Comparison of ENCODE assay signal across 23 cellular contexts in genomic region chr6:162705736-162706135, GRCh38. TPM values are rescaled to one million over a fixed set of nuclear protein-coding genes. Genes with fewer than 3 reads are reported as not detected.
DNase-seq lines count a peak whose midpoint lies in the region; ATAC-seq and TF ChIP-seq lines count a peak whose summit lies in the region.
"Had no signal": no experiment of that assay in that cellular context is flagged by ENCODE, and none has a peak within 500 bp of the region (broad histone marks: within the 10 kb centered on the region; RNA-seq: fewer than 3 reads in every experiment).

No MANE protein-coding gene starts in this region.

- H3K27me3 ChIP-seq in BE2C (no peaks in the 10 kb centered on the region), colonic mucosa (no peaks in the 10 kb centered on the region)
- H3K27me3 ChIP-seq: suprapubic skin had no signal

- H3K4me1 ChIP-seq in BE2C = peaks cover 10% of the 10 kb centered on the region
- H3K4me1 ChIP-seq in HEK293 (ENCODE audit: control insufficient read depth, insufficient read depth, low read length) = no peaks in the 10 kb centered on the region
- H3K4me1 ChIP-seq in colonic mucosa = no peaks in the 10 kb centered on the region

- H3K36me3 Mint-ChIP-seq in nephron (ENCODE audit: low read depth) (no peaks in the 10 kb centered on the region), mesothelial cell of epicardium (no peaks in the 10 kb centered on the region)
- H3K36me3 Mint-ChIP-seq: activated naive CD4-positive, alpha-beta T cell treated with anti-CD3 and anti-CD28 coated beads, Interleukin-2, amount 50 U/mL, for 24 hours; stimulated activated effector memory CD8-positive, alpha-beta T cell treated with anti-CD3 and anti-CD28 coated beads, Interleukin-12 subunit alpha, Interleukin-12 subunit beta, amount 100 ng/mL, for 72 hours had no signal

- H3K27me3 Mint-ChIP-seq in nephron (ENCODE audit: low read depth) = peaks cover 4% of the 10 kb centered on the region
- H3K27me3 Mint-ChIP-seq in mesothelial cell of epicardium (ENCODE audit: low read depth) = no peaks in the 10 kb centered on the region
- H3K27me3 Mint-ChIP-seq: activated naive CD4-positive, alpha-beta T cell treated with anti-CD3 and anti-CD28 coated beads, Interleukin-2, amount 50 U/mL, for 24 hours had no signal

- no peaks in the 10 kb centered on the region for H3K9me3 ChIP-seq in BE2C
- no peaks in the 10 kb centered on the region for H3K9me3 ChIP-seq in HEK293 (ENCODE audit: control insufficient read depth, insufficient read depth, low read depth, low read length)
- H3K9me3 ChIP-seq in colonic mucosa = no peaks in the 10 kb centered on the region
- H3K9me3 ChIP-seq: SK-N-SH, suprapubic skin had no signal

- H3K27ac Mint-ChIP-seq in nephron (peak overlapping the region in 2 of 3 experiments; percentile 62 to 92), mesothelial cell of epicardium (no peak overlapping the region)
- H3K27ac Mint-ChIP-seq: activated naive CD4-positive, alpha-beta T cell treated with anti-CD3 and anti-CD28 coated beads, Interleukin-2, amount 50 U/mL, for 24 hours; stimulated activated effector memory CD8-positive, alpha-beta T cell treated with anti-CD3 and anti-CD28 coated beads, Interleukin-12 subunit alpha, Interleukin-12 subunit beta, amount 100 ng/mL, for 72 hours had no signal

- H3K4me1 Mint-ChIP-seq in nephron = peaks cover 12% of the 10 kb centered on the region
- peaks cover 15% of the 10 kb centered on the region for H3K4me1 Mint-ChIP-seq in mesothelial cell of epicardium
- H3K4me1 Mint-ChIP-seq: stimulated activated effector memory CD8-positive, alpha-beta T cell treated with anti-CD3 and anti-CD28 coated beads, Interleukin-12 subunit alpha, Interleukin-12 subunit beta, amount 100 ng/mL, for 72 hours had no signal

- H3K9me3 Mint-ChIP-seq in nephron = no peaks in the 10 kb centered on the region
- no peaks in the 10 kb centered on the region for H3K9me3 Mint-ChIP-seq in mesothelial cell of epicardium
- H3K9me3 Mint-ChIP-seq: activated naive CD4-positive, alpha-beta T cell treated with anti-CD3 and anti-CD28 coated beads, Interleukin-2, amount 50 U/mL, for 24 hours; stimulated activated effector memory CD8-positive, alpha-beta T cell treated with anti-CD3 and anti-CD28 coated beads, Interleukin-12 subunit alpha, Interleukin-12 subunit beta, amount 100 ng/mL, for 72 hours had no signal

- H3K27ac ChIP-seq in HEK293 (ENCODE audit: extremely low read depth, low read depth, low read length) (no peak overlapping the region), colonic mucosa (no peak overlapping the region)
- H3K27ac ChIP-seq: RWPE1, suprapubic skin had no signal

- H3K9ac ChIP-seq in colonic mucosa (ENCODE audit: low read depth in 2 of 2, low read length in 2 of 2) = no peak overlapping the region
- H3K9ac ChIP-seq: SK-N-SH had no signal

- CTCF ChIA-PET in HEK293 (lab: Yijun Ruan, JAX) = interaction anchor here (0.6 kb wide), 1 partner anchor 394 kb away, joined by 3 read pairs; no protein-coding TSS in a partner anchor

- intact Hi-C loops in colonic mucosa (cut with DNase I) = no loop called here

- H3K4me3 ChIP-seq in BE2C (ENCODE audit: low read depth, low read length) = peak overlapping the region; percentile 2; the same call in 1 of the 2 replicates
- no peak overlapping the region for H3K4me3 ChIP-seq in HEK293 (ENCODE audit: low read depth, low read length)
- H3K4me3 ChIP-seq in colonic mucosa = no peak overlapping the region
- H3K4me3 ChIP-seq: suprapubic skin had no signal

- POLR2A ChIA-PET in HEK293 (lab: Yijun Ruan, JAX) = interaction anchor here (0.6 kb wide), 1 partner anchor 22 kb away, joined by 3 read pairs; the partner anchor contains the start of genes PACRG and PRKN

- H3K36me3 ChIP-seq in BE2C (no peaks in the 10 kb centered on the region), HEK293 (ENCODE audit: control insufficient read depth in 2 of 2, insufficient read depth in 1 of 2, low read length in 2 of 2) (no peaks in the 10 kb centered on the region), colonic mucosa (no peaks in the 10 kb centered on the region)
- H3K36me3 ChIP-seq: suprapubic skin had no signal

- TF ChIP-seq CTCF in BE2C (IDR thresholded peaks at IDR 0.05; ENCODE audit: low read depth, low read length) = no peak
- TF ChIP-seq CTCF in HEK293 (tag by site-specific recombination; IDR thresholded peaks at IDR 0.05) = no peak
- TF ChIP-seq CTCF in nephron (IDR thresholded peaks at IDR 0.05; ENCODE audit: unreplicated experiment in 3 of 3) = no peak
- no peak for TF ChIP-seq CTCF in mesothelial cell of epicardium (IDR thresholded peaks at IDR 0.05; ENCODE audit: unreplicated experiment)
- TF ChIP-seq CTCF in colonic mucosa (IDR thresholded peaks at IDR 0.05) = no peak

- ATAC-seq in HG02840 (IDR thresholded peaks at IDR 0.05; ENCODE audit: low FRiP score, unreplicated experiment) (no peak), SK-N-SH treated with all-trans-retinoic acid at 6 μM for 48 hours (no peak)
- ATAC-seq: stimulated activated effector memory CD8-positive, alpha-beta T cell treated with anti-CD3 and anti-CD28 coated beads, Interleukin-12 subunit alpha, Interleukin-12 subunit beta, amount 100 ng/mL, for 72 hours had no signal

- DNase-seq in BE2C = no peak
- DNase-seq in NCI-H748 treated with DMSO at 0.1 percent for 48 hours (lab: John Stamatoyannopoulos, UW) = peak; percentile 67
- DNase-seq in mesothelial cell of epicardium (ENCODE audit: low spot score in 2 of 2, unreplicated experiment in 2 of 2) = no peak
- no peak for DNase-seq in colonic mucosa
- DNase-seq: ACHN; activated CD4-positive, alpha-beta T cell treated with anti-CD3 and anti-CD28 coated beads for 48 hours; EL; IMR-90; mesenchymal stem cell; NCI-H1105; NCI-H2171; NCI-H526; stimulated activated CD4-positive, alpha-beta T cell treated with anti-CD3 and anti-CD28 coated beads, Interleukin-2, amount 100 ng/mL, for 48 hours had no signal

- H3K4me3 Mint-ChIP-seq in nephron (no peak overlapping the region), mesothelial cell of epicardium (no peak overlapping the region)
- H3K4me3 Mint-ChIP-seq: activated naive CD4-positive, alpha-beta T cell treated with anti-CD3 and anti-CD28 coated beads, Interleukin-2, amount 50 U/mL, for 24 hours; stimulated activated effector memory CD8-positive, alpha-beta T cell treated with anti-CD3 and anti-CD28 coated beads, Interleukin-12 subunit alpha, Interleukin-12 subunit beta, amount 100 ng/mL, for 72 hours had no signal

TF ChIP-seq in HEK293, 187 proteins besides CTCF, POLR2A, EP300 and RAD21:
- TF ChIP-seq ZNF664 (tag by site-specific recombination; IDR thresholded peaks at IDR 0.05) = no peak
- TF ChIP-seq ZNF785 (tag by site-specific recombination; IDR thresholded peaks at IDR 0.05) = no peak
- TF ChIP-seq ZBTB1 (tag by site-specific recombination; IDR thresholded peaks at IDR 0.05) = no peak
- TF ChIP-seq ZNF645 (tag by site-specific recombination; IDR thresholded peaks at IDR 0.05) = no peak
- no peak for TF ChIP-seq ZNF707 (tag by site-specific recombination; IDR thresholded peaks at IDR 0.05)
- TF ChIP-seq MEIS1 (CRISPR knock-in tag; IDR thresholded peaks at IDR 0.05; ENCODE audit: borderline replicate concordance) = no peak
- no peak for TF ChIP-seq BCL11B (tag by site-specific recombination; IDR thresholded peaks at IDR 0.05; ENCODE audit: low read depth)
- TF ChIP-seq KLF1 (tag by site-specific recombination; IDR thresholded peaks at IDR 0.05) = no peak
- peak; percentile 38; the same call in 1 of the 2 replicates for TF ChIP-seq ZIC2 (tag by site-specific recombination; IDR thresholded peaks at IDR 0.05)

TF ChIP-seq in SK-N-SH treated with all-trans-retinoic acid at 6 μM for 48 hours, 23 proteins besides CTCF, POLR2A, EP300 and RAD21:
- TF ChIP-seq ZNF565 (CRISPR knock-in tag; conservative IDR thresholded peaks at IDR 0.05; ENCODE audit: low read depth) (no peak), SNAI2 (CRISPR knock-in tag; IDR thresholded peaks at IDR 0.05) (no peak), BACH2 (CRISPR knock-in tag; IDR thresholded peaks at IDR 0.05; ENCODE audit: borderline replicate concordance) (no peak), RARB (CRISPR knock-in tag; IDR thresholded peaks at IDR 0.05) (no peak), ZFP3 (CRISPR knock-in tag; IDR thresholded peaks at IDR 0.05) (no peak), ESRRG (CRISPR knock-in tag; IDR thresholded peaks at IDR 0.05) (no peak)

RNA-seq across cellular contexts. Expression of gene PRKN, which starts 21.8 kb away (rescaled TPM):
- 2.5 TPM for polyA plus RNA-seq in BE2C (2012; ENCODE audit: insufficient read depth, insufficient read length, low read depth)
- total RNA-seq in mesothelial cell of epicardium (6.8 to 8.0 TPM (median 7.6 TPM) in 3 replicates), colonic mucosa (1 to 10 TPM; 3.7 to 8.1 TPM)

RNA-seq across cellular contexts. Expression of gene PACRG, which starts 22.0 kb away (rescaled TPM):
- not detected for polyA plus RNA-seq in BE2C (2012; ENCODE audit: insufficient read depth, insufficient read length, low read depth)
- 1.6 to 1.9 TPM (median 1.7 TPM) in 3 replicates for total RNA-seq in mesothelial cell of epicardium
- 1 to 10 TPM in 1 of 2 donors, not detected in 1; 1.7 TPM for total RNA-seq in colonic mucosa
- total RNA-seq: IMR-90; T-helper 2 cell treated with Interferon-gamma antibody and Interleukin-4, amounts not matched to agents 100 ng/mL and 5 ng/mL, for 36 hours had no signal
- polyA plus RNA-seq: IMR-90 had no signal
